In the genomic region with DNA sequence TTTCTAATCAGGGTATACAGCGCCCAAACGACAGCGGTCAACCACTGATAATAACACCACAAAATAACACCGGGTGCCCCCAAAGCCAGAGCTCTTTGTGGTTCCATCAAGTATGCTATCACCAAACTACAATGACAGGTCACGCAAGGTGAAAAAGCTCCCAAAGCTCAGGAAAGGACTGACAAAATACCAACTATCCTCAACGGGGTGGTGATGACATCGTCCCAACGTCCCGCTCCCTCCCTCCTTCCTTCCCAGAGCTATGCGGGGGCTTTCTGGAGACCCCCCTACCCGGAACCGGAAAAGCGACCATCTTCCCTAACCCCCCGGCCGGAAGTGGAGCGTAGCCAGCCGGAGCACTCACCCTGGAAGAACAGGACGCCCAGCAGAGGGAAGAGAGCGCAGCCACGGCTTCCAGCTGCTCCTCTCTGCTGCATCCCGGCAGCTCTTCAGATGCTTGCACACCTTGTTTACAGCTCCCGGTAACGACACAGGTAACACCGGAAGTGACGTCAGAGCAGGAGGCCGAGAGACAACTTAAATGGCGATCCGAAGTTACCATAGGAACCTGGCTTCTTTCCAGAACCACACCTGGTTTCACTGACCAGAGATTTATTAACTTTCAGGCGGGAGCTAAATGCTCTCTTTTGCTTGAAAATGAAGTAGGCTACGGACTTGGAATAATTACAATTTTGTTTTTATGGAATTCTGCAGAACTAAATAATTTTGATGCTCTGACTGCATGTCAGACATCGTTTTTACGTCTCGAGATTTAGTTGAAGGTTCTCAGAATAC, we compare ENCODE assay signal across 8 cellular contexts. TPM values are rescaled to one million over a fixed set of nuclear protein-coding genes. Genes with fewer than 3 reads are reported as not detected.
DNase-seq lines count a peak whose midpoint lies in the region; ATAC-seq, FAIRE-seq and TF ChIP-seq lines count a peak whose summit lies in the region.

A gene with protein sequence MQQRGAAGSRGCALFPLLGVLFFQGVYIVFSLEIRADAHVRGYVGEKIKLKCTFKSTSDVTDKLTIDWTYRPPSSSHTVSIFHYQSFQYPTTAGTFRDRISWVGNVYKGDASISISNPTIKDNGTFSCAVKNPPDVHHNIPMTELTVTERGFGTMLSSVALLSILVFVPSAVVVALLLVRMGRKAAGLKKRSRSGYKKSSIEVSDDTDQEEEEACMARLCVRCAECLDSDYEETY (minus strand): TSS at position 508 of the 795 bp plus-strand sequence. CDS start 71 bp downstream, at position 437.

- TF ChIP-seq POLR2A in thyroid gland (IDR thresholded peaks at IDR 0.05), result peak in 1 of 2 donors; percentile 64

- H3K27ac ChIP-seq in pancreas (peak within 1 kb of the TSS; percentile 90 to 99 (median 96)), thyroid gland (peak within 1 kb of the TSS; percentile 92 to 98 (median 94))

- H3K36me3 ChIP-seq in adipocyte (ENCODE audit: control insufficient read depth, insufficient read depth, low read length, severe bottlenecking) (no peaks in the 10 kb centered on the region), pancreas (no peaks in the 10 kb centered on the region), thyroid gland (peaks cover 4 to 6% of the 10 kb centered on the region in 2 donors)

- TF ChIP-seq CTCF in pancreas (IDR thresholded peaks at IDR 0.05) (no peak), thyroid gland (IDR thresholded peaks at IDR 0.05) (no peak)

- ATAC-seq in HG02588 (IDR thresholded peaks at IDR 0.05; ENCODE audit: unreplicated experiment) (peak; percentile 81), pancreas (peak; percentile 93 to 95 (median 94))

- peaks cover 9% of the 10 kb centered on the region for H3K27me3 ChIP-seq in adipocyte (replicated peaks; ENCODE audit: control insufficient read depth, insufficient read depth, low read length)
- H3K27me3 ChIP-seq in pancreas, result no peaks in the 10 kb centered on the region
- no peaks in the 10 kb centered on the region for H3K27me3 ChIP-seq in thyroid gland

- 2% methylated on average over 32 to 33 of the region's 33 CpGs for WGBS in pancreas, 2 donors
- WGBS in thyroid gland, 2 donors, result 3% methylated on average over 30 to 32 of the region's 33 CpGs

- peak within 1 kb of the TSS; percentile 25 for H3K9ac ChIP-seq in adipocyte (ENCODE audit: low read length)

- H3K9me3 ChIP-seq in adipocyte (ENCODE audit: control insufficient read depth, low read length) (no peaks in the 10 kb centered on the region), pancreas (no peaks in the 10 kb centered on the region), thyroid gland (no peaks in the 10 kb centered on the region)

- DNase-seq in EH (ENCODE audit: low read depth) (peak; percentile 33), NCI-H1417 treated with DMSO at 0.1 percent for 48 hours (lab: John Stamatoyannopoulos, UW) (peak; percentile 92), T-helper 1 cell (peak; percentile 67 to 89 (median 85)), adipocyte (ENCODE audit: low read depth) (peak; percentile 66), cardiac septum (ENCODE audit: low spot score) (peak; percentile 90), pancreas (peak; percentile 75 to 96 (median 91)), thyroid gland (peak; percentile 91 to 92)

- FAIRE-seq in pancreas (lab: Jason Lieb, UNC), result peak; percentile 9

- H3K4me1 ChIP-seq in adipocyte (ENCODE audit: control insufficient read depth, insufficient read depth, low read length), result peaks cover 2% of the 10 kb centered on the region
- peaks cover 0 to 10% (median 6%) of the 10 kb centered on the region in 3 donors for H3K4me1 ChIP-seq in pancreas
- H3K4me1 ChIP-seq in thyroid gland, result peaks cover 13 to 34% of the 10 kb centered on the region in 2 donors

- H3K4me3 ChIP-seq in adipocyte (ENCODE audit: low read length) (peak within 1 kb of the TSS; percentile 85), pancreas (peak within 1 kb of the TSS; percentile 47 to 92 (median 62)), thyroid gland (replicated peaks in 1 of 3) (peak within 1 kb of the TSS; percentile 43 to 69 (median 53))

- intact Hi-C loops in cardiac septum (cut with DNase I) (no loop called here), pancreas (cut with DNase I) (no loop called here), thyroid gland (cut with DNase I) (no loop called here)

RNA-seq across cellular contexts. Expression of the gene that starts here (rescaled TPM):
- total RNA-seq in cardiac septum (3.8 TPM), pancreas (1 to 10 TPM; 4.4 to 8.0 (median 5.6) TPM), thyroid gland (10 to 100 TPM in 3 of 4 donors, 1 to 10 TPM in 1; 6.9 to 15.3 (median 12.3) TPM)
- 1 to 10 TPM; 3.8 to 5.3 TPM for polyA plus RNA-seq in pancreas

Comparison
In these comparisons a context has a peak if more than half of its experiments do, and no peak if none do; other contexts are left out.
1. Peak in every context shown above with its lines: DNase-seq, ATAC-seq, H3K4me3 ChIP-seq and H3K27ac ChIP-seq.
2. DNase-seq: peak in every context shown above with its lines; median percentile 92 in NCI-H1417 treated with DMSO at 0.1 percent for 48 hours; 92 in thyroid gland; 91 in pancreas; 90 in cardiac septum; 85 in T-helper 1 cell; 66 in adipocyte; 33 in EH.